In the genomic region with DNA sequence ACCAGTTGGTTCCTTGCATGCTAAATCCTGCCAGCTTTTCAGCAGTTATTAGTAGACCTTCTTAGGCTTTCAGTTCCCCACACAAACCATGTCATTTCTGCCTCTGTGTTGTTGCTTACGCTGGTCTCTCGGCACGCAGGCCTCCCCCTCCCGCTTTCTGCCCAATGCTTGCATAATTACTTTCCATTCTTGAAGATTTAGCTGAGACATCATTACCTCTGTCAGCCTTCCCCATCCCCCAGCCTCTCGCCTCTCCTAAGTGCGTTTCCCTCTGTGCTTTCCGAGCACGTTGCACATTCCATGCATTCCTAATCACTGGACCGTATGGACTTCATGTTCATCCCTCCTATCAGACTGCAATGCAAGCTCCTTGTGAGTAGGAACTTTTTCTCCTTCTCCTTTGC, we compare ENCODE assay signal across 13 cellular contexts. TPM values are rescaled to one million over a fixed set of nuclear protein-coding genes. Genes with fewer than 3 reads are reported as not detected.
DNase-seq lines count a peak whose midpoint lies in the region; ATAC-seq and TF ChIP-seq lines count a peak whose summit lies in the region.
"Had no signal": no experiment of that assay in that cellular context is flagged by ENCODE, and none has a peak within 500 bp of the region (broad histone marks: within the 10 kb centered on the region; RNA-seq: fewer than 3 reads in every experiment).

No MANE protein-coding gene starts in this region.

- H3K4me3 ChIP-seq in fibroblast of the aortic adventitia (ENCODE audit: low read depth, low read length) (no peak overlapping the region), osteoblast (ENCODE audit: insufficient read depth, low read length) (no peak overlapping the region)

- H3K27ac ChIP-seq in osteoblast (ENCODE audit: low read depth, low read length): no peak overlapping the region

- no peaks in the 10 kb centered on the region for H3K27me3 ChIP-seq in osteoblast (ENCODE audit: insufficient read depth, low read length)

- no peak for ATAC-seq in HG03342 (IDR thresholded peaks at IDR 0.05; ENCODE audit: unreplicated experiment)
- ATAC-seq: HCT116, SK-N-SH treated with all-trans-retinoic acid at 6 μM for 48 hours had no signal

- no peaks in the 10 kb centered on the region for H3K9me3 ChIP-seq in osteoblast (ENCODE audit: low read depth, low read length)

- no peak overlapping the region for H2AFZ ChIP-seq in osteoblast (ENCODE audit: low read length)

- peaks cover 7% of the 10 kb centered on the region for H3K4me1 ChIP-seq in osteoblast (ENCODE audit: insufficient read depth, low read length)

- H3K4me2 ChIP-seq in osteoblast (ENCODE audit: insufficient read depth, low read length): peak overlapping the region; percentile 3

- TF ChIP-seq CTCF in fibroblast of the aortic adventitia (IDR thresholded peaks at IDR 0.05; ENCODE audit: insufficient read depth, low read length) (no peak), osteoblast (IDR thresholded peaks at IDR 0.05; ENCODE audit: extremely low read depth, low read depth, low read length) (no peak)

- H3K36me3 ChIP-seq in osteoblast (ENCODE audit: insufficient read depth, low read length): no peaks in the 10 kb centered on the region

- no peaks in the 10 kb centered on the region for H3K79me2 ChIP-seq in osteoblast (ENCODE audit: insufficient read depth, low read length)

- H4K20me1 ChIP-seq in osteoblast (ENCODE audit: insufficient read depth, low read length): no peaks in the 10 kb centered on the region

- peak; percentile 95 for DNase-seq in EL
- peak; percentile 52 for DNase-seq in SIG-M5 (lab: John Stamatoyannopoulos, UW)
- DNase-seq in fibroblast of the aortic adventitia (ENCODE audit: low read depth): peak; percentile 35
- peak; percentile 89 for DNase-seq in osteoblast (ENCODE audit: insufficient read length, low spot score, missing footprints)
- no peak for DNase-seq in NCI-H748 treated with DMSO at 0.1 percent for 48 hours (lab: John Stamatoyannopoulos, UW)
- no peak for DNase-seq in NCI-H187 treated with DMSO at 0.1 percent for 48 hours (lab: John Stamatoyannopoulos, UW)
- DNase-seq in NCI-H1105 treated with DMSO at 0.1 percent for 48 hours (lab: John Stamatoyannopoulos, UW): no peak
- DNase-seq: caudate nucleus; CD8-positive, alpha-beta memory T cell; NCI-H2029 had no signal

RNA-seq across cellular contexts. Expression of gene TSHB, which starts 26.8 kb away (rescaled TPM):
- total RNA-seq in fibroblast of the aortic adventitia (ENCODE audit: low replicate concordance) (not detected in 2 replicates), osteoblast (not detected in 2 replicates)
- total RNA-seq: CD8-positive, alpha-beta memory T cell had no signal

RNA-seq across cellular contexts. Expression of gene TSPAN2, which starts 32.9 kb away (rescaled TPM):
- total RNA-seq in fibroblast of the aortic adventitia (ENCODE audit: low replicate concordance): 0.18 and 2.5 TPM in 2 replicates
- 1.4 and 2.1 TPM in 2 replicates for total RNA-seq in osteoblast

Comparison
In these comparisons a context has a peak if more than half of its experiments do, and no peak if none do; other contexts are left out.
1. DNase-seq: peak in EL (single experiment), SIG-M5 (single experiment), fibroblast of the aortic adventitia (single experiment) and osteoblast (single experiment); none in NCI-H748 treated with DMSO at 0.1 percent for 48 hours (single experiment), NCI-H187 treated with DMSO at 0.1 percent for 48 hours (single experiment) and NCI-H1105 treated with DMSO at 0.1 percent for 48 hours (single experiment).